ENCODE assay signal across 8 cellular contexts in the genomic region with DNA sequence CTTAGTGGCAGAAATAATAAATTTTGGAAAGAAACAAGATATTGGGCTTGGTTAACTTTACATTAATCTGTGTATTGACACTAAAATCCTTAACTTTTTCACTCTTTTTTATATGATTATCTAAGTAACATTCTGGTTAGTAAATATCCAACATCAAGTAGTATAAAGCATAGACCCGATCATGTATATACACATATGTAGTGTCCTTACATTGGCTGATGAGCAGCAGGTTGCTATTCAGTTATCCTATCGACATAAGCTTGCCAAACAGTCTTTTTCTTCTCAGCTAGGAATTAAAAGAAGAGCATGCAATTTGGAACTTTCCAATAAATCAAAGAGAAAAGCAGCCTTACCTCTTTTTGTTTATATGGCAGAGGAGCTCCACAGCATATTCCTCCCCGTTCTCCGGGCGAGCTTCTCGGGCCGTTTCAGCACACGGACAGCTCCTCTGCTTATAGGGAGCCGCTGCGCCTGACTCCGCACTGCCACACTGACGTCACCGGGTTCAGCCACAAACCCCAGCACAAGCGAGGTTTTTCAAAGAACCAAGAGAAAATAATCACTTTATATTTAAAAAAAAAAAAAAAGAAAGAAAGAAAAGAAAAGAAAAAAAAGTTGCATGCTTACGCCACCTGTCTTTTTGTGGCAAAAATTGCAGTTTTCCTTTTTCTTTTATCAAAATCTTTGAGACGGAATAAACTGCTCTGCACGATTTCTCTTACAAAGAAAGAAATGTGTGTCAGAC. TPM values are rescaled to one million over a fixed set of nuclear protein-coding genes. Genes with fewer than 3 reads are reported as not detected.
DNase-seq lines count a peak whose midpoint lies in the region; ATAC-seq and TF ChIP-seq lines count a peak whose summit lies in the region.

A gene with protein sequence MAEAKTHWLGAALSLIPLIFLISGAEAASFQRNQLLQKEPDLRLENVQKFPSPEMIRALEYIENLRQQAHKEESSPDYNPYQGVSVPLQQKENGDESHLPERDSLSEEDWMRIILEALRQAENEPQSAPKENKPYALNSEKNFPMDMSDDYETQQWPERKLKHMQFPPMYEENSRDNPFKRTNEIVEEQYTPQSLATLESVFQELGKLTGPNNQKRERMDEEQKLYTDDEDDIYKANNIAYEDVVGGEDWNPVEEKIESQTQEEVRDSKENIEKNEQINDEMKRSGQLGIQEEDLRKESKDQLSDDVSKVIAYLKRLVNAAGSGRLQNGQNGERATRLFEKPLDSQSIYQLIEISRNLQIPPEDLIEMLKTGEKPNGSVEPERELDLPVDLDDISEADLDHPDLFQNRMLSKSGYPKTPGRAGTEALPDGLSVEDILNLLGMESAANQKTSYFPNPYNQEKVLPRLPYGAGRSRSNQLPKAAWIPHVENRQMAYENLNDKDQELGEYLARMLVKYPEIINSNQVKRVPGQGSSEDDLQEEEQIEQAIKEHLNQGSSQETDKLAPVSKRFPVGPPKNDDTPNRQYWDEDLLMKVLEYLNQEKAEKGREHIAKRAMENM (minus strand): TSS at position 430 of the 745 bp plus-strand sequence. CDS start 3,079 bp downstream, outside the sequence.

- peaks cover 14% of the 10 kb centered on the region for H3K27me3 ChIP-seq in cardiac muscle cell

- no peaks in the 10 kb centered on the region for H3K9me3 ChIP-seq in cardiac muscle cell (ENCODE audit: low read depth)

- intact Hi-C loops in posterior cingulate gyrus (cut with DNase I): loop anchor here (2.0 kb wide), 1 partner anchor 631 kb away; no protein-coding TSS in a partner anchor

- no peaks in the 10 kb centered on the region for H3K9me3 Mint-ChIP-seq in activated naive CD8-positive, alpha-beta T cell treated with anti-CD3 and anti-CD28 coated beads, Interleukin-2, amount 10 ng/mL, durations not matched to agents 7 days and 5 days

- ATAC-seq in HG03442 (IDR thresholded peaks at IDR 0.05; ENCODE audit: unreplicated experiment): peak; percentile 95
- ATAC-seq in activated naive CD8-positive, alpha-beta T cell treated with anti-CD3 and anti-CD28 coated beads, Interleukin-2, amount 10 ng/mL, durations not matched to agents 7 days and 5 days (ENCODE audit: low read depth): peak; percentile 87

- no peaks in the 10 kb centered on the region for H3K36me3 Mint-ChIP-seq in activated naive CD8-positive, alpha-beta T cell treated with anti-CD3 and anti-CD28 coated beads, Interleukin-2, amount 10 ng/mL, durations not matched to agents 7 days and 5 days

- POLR2A ChIA-PET in activated naive CD8-positive, alpha-beta T cell treated with anti-CD3 and anti-CD28 coated beads, Interleukin-2, amount 10 ng/mL, durations not matched to agents 7 days and 5 days (lab: Charles Lee): no interaction called here

- H3K4me1 Mint-ChIP-seq in activated naive CD8-positive, alpha-beta T cell treated with anti-CD3 and anti-CD28 coated beads, Interleukin-2, amount 10 ng/mL, durations not matched to agents 7 days and 5 days: peaks cover 6% of the 10 kb centered on the region

- DNase-seq in C1 segment of cervical spinal cord (lab: John Stamatoyannopoulos, UW) (peak in 9 of 14 donors; percentile 12 to 80 (median 29)), GM19238 (ENCODE audit: insufficient read length, low spot score) (peak; percentile 28), NCI-H774 (lab: John Stamatoyannopoulos, UW) (peak; percentile 75), cardiac muscle cell (ENCODE audit: low read depth in 1 of 2, low spot score in 1 of 2) (peak; percentile 91 to 95), posterior cingulate gyrus (peak; percentile 54 to 96 (median 78)), NK-92 (lab: John Stamatoyannopoulos, UW; ENCODE audit: unreplicated experiment) (no peak)
- peak; percentile 71 for DNase-seq in activated naive CD8-positive, alpha-beta T cell treated with anti-CD3 and anti-CD28 coated beads, Interleukin-2, amount 10 ng/mL, durations not matched to agents 7 days and 5 days

- H3K36me3 ChIP-seq in cardiac muscle cell: no peaks in the 10 kb centered on the region

- H3K4me1 ChIP-seq in cardiac muscle cell (ENCODE audit: low read depth): no peaks in the 10 kb centered on the region

- H3K27me3 Mint-ChIP-seq in activated naive CD8-positive, alpha-beta T cell treated with anti-CD3 and anti-CD28 coated beads, Interleukin-2, amount 10 ng/mL, durations not matched to agents 7 days and 5 days: peaks cover 6% of the 10 kb centered on the region

- no peak within 1 kb of the TSS for H3K27ac ChIP-seq in cardiac muscle cell

- H3K27ac Mint-ChIP-seq in activated naive CD8-positive, alpha-beta T cell treated with anti-CD3 and anti-CD28 coated beads, Interleukin-2, amount 10 ng/mL, durations not matched to agents 7 days and 5 days: no peak within 1 kb of the TSS

- TF ChIP-seq CTCF in cardiac muscle cell (IDR thresholded peaks at IDR 0.05; ENCODE audit: low read depth, low read length): peak; percentile 36

- H3K4me3 ChIP-seq in cardiac muscle cell: no peak within 1 kb of the TSS

- H3K4me3 Mint-ChIP-seq in activated naive CD8-positive, alpha-beta T cell treated with anti-CD3 and anti-CD28 coated beads, Interleukin-2, amount 10 ng/mL, durations not matched to agents 7 days and 5 days: no peak within 1 kb of the TSS

RNA-seq across cellular contexts. Expression of the gene that starts here (rescaled TPM):
- not detected for total RNA-seq in activated naive CD8-positive, alpha-beta T cell treated with anti-CD3 and anti-CD28 coated beads, Interleukin-2, amount 10 ng/mL, durations not matched to agents 7 days and 5 days
- 0.07 TPM in 1 of 2 replicates, not detected in the other for total RNA-seq in cardiac muscle cell
- not detected in 2 replicates for polyA plus RNA-seq in cardiac muscle cell

Comparison
In these comparisons a context has a peak if more than half of its experiments do, and no peak if none do; other contexts are left out.
1. Peak in DNase-seq and ATAC-seq in activated naive CD8-positive, alpha-beta T cell treated with anti-CD3 and anti-CD28 coated beads, Interleukin-2, amount 10 ng/mL, durations not matched to agents 7 days and 5 days; RNA of the gene not detected or under 1 TPM.
2. Peak in DNase-seq in cardiac muscle cell; RNA of the gene not detected or under 1 TPM.